27 cellular contexts compared by ENCODE assay signal in the genomic region with DNA sequence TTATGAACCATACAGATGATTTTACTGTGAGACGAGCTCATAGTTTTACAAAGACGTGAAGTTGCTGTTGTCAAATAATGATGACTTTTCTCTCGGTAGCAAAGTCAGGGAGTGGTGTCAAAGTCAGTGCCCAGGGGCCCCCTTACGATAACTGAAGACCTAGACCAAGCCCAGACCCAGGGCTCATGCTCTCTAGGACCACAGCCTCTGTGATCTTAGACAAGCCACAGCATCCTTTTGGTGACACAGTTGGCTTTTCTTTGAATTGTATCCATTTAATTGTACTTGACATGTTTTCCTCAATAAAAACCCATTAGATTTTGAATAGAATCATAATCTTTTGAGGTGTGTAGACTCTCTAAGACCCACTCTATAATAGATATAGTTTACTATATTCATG. TPM values are rescaled to one million over a fixed set of nuclear protein-coding genes. Genes with fewer than 3 reads are reported as not detected.
DNase-seq lines count a peak whose midpoint lies in the region; ATAC-seq and TF ChIP-seq lines count a peak whose summit lies in the region.
"Had no signal": no experiment of that assay in that cellular context is flagged by ENCODE, and none has a peak within 500 bp of the region (broad histone marks: within the 10 kb centered on the region; RNA-seq: fewer than 3 reads in every experiment).

No MANE protein-coding gene starts in this region.

- H3K9me3 Mint-ChIP-seq in activated CD8-positive, alpha-beta T cell treated with anti-CD3 and anti-CD28 coated beads, Interleukin-2, amount 10 ng/mL, durations not matched to agents 7 days and 5 days (ENCODE audit: insufficient read depth), result no peaks in the 10 kb centered on the region
- H3K9me3 Mint-ChIP-seq in activated CD8-positive, alpha-beta T cell treated with anti-CD3 and anti-CD28 coated beads for 36 hours, result no peaks in the 10 kb centered on the region
- no peaks in the 10 kb centered on the region for H3K9me3 Mint-ChIP-seq in activated naive CD8-positive, alpha-beta T cell treated with anti-CD3 and anti-CD28 coated beads, Interleukin-2, amount 10 ng/mL, durations not matched to agents 7 days and 5 days
- no peaks in the 10 kb centered on the region for H3K9me3 Mint-ChIP-seq in activated naive CD8-positive, alpha-beta T cell treated with anti-CD3 and anti-CD28 coated beads, Interleukin-2, amount 50 U/mL, for 24 hours
- H3K9me3 Mint-ChIP-seq: CD4-positive, alpha-beta memory T cell; CD4-positive, alpha-beta T cell; CD4-positive, CD25-positive, alpha-beta regulatory T cell; CD8-positive, alpha-beta memory T cell; CD8-positive, alpha-beta T cell had no signal

- H3K4me3 Mint-ChIP-seq in activated CD8-positive, alpha-beta T cell treated with anti-CD3 and anti-CD28 coated beads, Interleukin-2, amount 10 ng/mL, durations not matched to agents 7 days and 5 days, result no peak overlapping the region
- H3K4me3 Mint-ChIP-seq in activated CD8-positive, alpha-beta T cell treated with anti-CD3 and anti-CD28 coated beads for 36 hours, result no peak overlapping the region
- no peak overlapping the region for H3K4me3 Mint-ChIP-seq in activated naive CD8-positive, alpha-beta T cell treated with anti-CD3 and anti-CD28 coated beads, Interleukin-2, amount 10 ng/mL, durations not matched to agents 7 days and 5 days
- no peak overlapping the region for H3K4me3 Mint-ChIP-seq in activated naive CD8-positive, alpha-beta T cell treated with anti-CD3 and anti-CD28 coated beads, Interleukin-2, amount 50 U/mL, for 24 hours
- H3K4me3 Mint-ChIP-seq: B cell; CD14-positive monocyte; CD4-positive, alpha-beta memory T cell; CD4-positive, alpha-beta T cell; CD4-positive, CD25-positive, alpha-beta regulatory T cell; CD8-positive, alpha-beta memory T cell; CD8-positive, alpha-beta T cell had no signal

- TF ChIP-seq CTCF in activated CD8-positive, alpha-beta T cell treated with anti-CD3 and anti-CD28 coated beads for 36 hours (IDR thresholded peaks at IDR 0.05), result no peak

- no peaks in the 10 kb centered on the region for H3K36me3 Mint-ChIP-seq in activated CD8-positive, alpha-beta T cell treated with anti-CD3 and anti-CD28 coated beads, Interleukin-2, amount 10 ng/mL, durations not matched to agents 7 days and 5 days (ENCODE audit: low read depth)
- H3K36me3 Mint-ChIP-seq in activated CD8-positive, alpha-beta T cell treated with anti-CD3 and anti-CD28 coated beads for 36 hours (ENCODE audit: low read depth), result peaks cover 8% of the 10 kb centered on the region
- peaks cover 13% of the 10 kb centered on the region for H3K36me3 Mint-ChIP-seq in activated naive CD8-positive, alpha-beta T cell treated with anti-CD3 and anti-CD28 coated beads, Interleukin-2, amount 10 ng/mL, durations not matched to agents 7 days and 5 days
- peaks cover 5% of the 10 kb centered on the region for H3K36me3 Mint-ChIP-seq in activated naive CD8-positive, alpha-beta T cell treated with anti-CD3 and anti-CD28 coated beads, Interleukin-2, amount 50 U/mL, for 24 hours (ENCODE audit: low read depth)

- POLR2A ChIA-PET in activated CD8-positive, alpha-beta T cell treated with anti-CD3 and anti-CD28 coated beads, Interleukin-2, amount 10 ng/mL, durations not matched to agents 7 days and 5 days (lab: Charles Lee), result no interaction called here
- POLR2A ChIA-PET in activated CD8-positive, alpha-beta T cell treated with anti-CD3 and anti-CD28 coated beads for 36 hours (lab: Charles Lee), result no interaction called here
- POLR2A ChIA-PET in activated naive CD8-positive, alpha-beta T cell treated with anti-CD3 and anti-CD28 coated beads, Interleukin-2, amount 10 ng/mL, durations not matched to agents 7 days and 5 days (lab: Charles Lee), result no interaction called here

- DNase-seq in activated CD8-positive, alpha-beta T cell treated with anti-CD3 and anti-CD28 coated beads, Interleukin-2, amount 10 ng/mL, durations not matched to agents 7 days and 5 days, result no peak
- DNase-seq in activated CD8-positive, alpha-beta T cell treated with anti-CD3 and anti-CD28 coated beads for 36 hours, result no peak
- no peak for DNase-seq in activated naive CD8-positive, alpha-beta T cell treated with anti-CD3 and anti-CD28 coated beads, Interleukin-2, amount 10 ng/mL, durations not matched to agents 7 days and 5 days
- no peak for DNase-seq in activated naive CD8-positive, alpha-beta T cell treated with anti-CD3 and anti-CD28 coated beads, Interleukin-2, amount 50 U/mL, for 24 hours
- DNase-seq: 8988T; ACHN; AML-193; BE2C; C1 segment of cervical spinal cord; Caco-2; Calu3; CD4-positive, alpha-beta memory T cell; CD4-positive, alpha-beta T cell; CD4-positive, CD25-positive, alpha-beta regulatory T cell; CD8-positive, alpha-beta memory T cell; CD8-positive, alpha-beta T cell; COR-L47; DMS 273 treated with DMSO at 0.1 percent for 48 hours; DMS153; DMS53; DMS79; DMS79 treated with DMSO at 0.1 percent for 48 hours; DND-41; EL had no signal

- H3K27me3 Mint-ChIP-seq in activated CD8-positive, alpha-beta T cell treated with anti-CD3 and anti-CD28 coated beads, Interleukin-2, amount 10 ng/mL, durations not matched to agents 7 days and 5 days (ENCODE audit: low read depth), result no peaks in the 10 kb centered on the region
- no peaks in the 10 kb centered on the region for H3K27me3 Mint-ChIP-seq in activated CD8-positive, alpha-beta T cell treated with anti-CD3 and anti-CD28 coated beads for 36 hours
- no peaks in the 10 kb centered on the region for H3K27me3 Mint-ChIP-seq in activated naive CD8-positive, alpha-beta T cell treated with anti-CD3 and anti-CD28 coated beads, Interleukin-2, amount 10 ng/mL, durations not matched to agents 7 days and 5 days
- peaks cover 1% of the 10 kb centered on the region for H3K27me3 Mint-ChIP-seq in activated naive CD8-positive, alpha-beta T cell treated with anti-CD3 and anti-CD28 coated beads, Interleukin-2, amount 50 U/mL, for 24 hours
- H3K27me3 Mint-ChIP-seq: CD4-positive, alpha-beta memory T cell had no signal

- intact Hi-C loops in activated CD8-positive, alpha-beta T cell treated with anti-CD3 and anti-CD28 coated beads for 36 hours (cut with micrococcal nuclease), result no loop called here

- no peak overlapping the region for H3K27ac Mint-ChIP-seq in activated CD8-positive, alpha-beta T cell treated with anti-CD3 and anti-CD28 coated beads, Interleukin-2, amount 10 ng/mL, durations not matched to agents 7 days and 5 days
- H3K27ac Mint-ChIP-seq in activated CD8-positive, alpha-beta T cell treated with anti-CD3 and anti-CD28 coated beads for 36 hours, result no peak overlapping the region
- H3K27ac Mint-ChIP-seq in activated naive CD8-positive, alpha-beta T cell treated with anti-CD3 and anti-CD28 coated beads, Interleukin-2, amount 10 ng/mL, durations not matched to agents 7 days and 5 days, result no peak overlapping the region
- H3K27ac Mint-ChIP-seq in activated naive CD8-positive, alpha-beta T cell treated with anti-CD3 and anti-CD28 coated beads, Interleukin-2, amount 50 U/mL, for 24 hours, result no peak overlapping the region
- H3K27ac Mint-ChIP-seq: B cell; CD14-positive monocyte; CD4-positive, alpha-beta memory T cell; CD4-positive, alpha-beta T cell; CD4-positive, CD25-positive, alpha-beta regulatory T cell; CD8-positive, alpha-beta memory T cell; CD8-positive, alpha-beta T cell had no signal

- CTCF ChIA-PET in activated CD8-positive, alpha-beta T cell treated with anti-CD3 and anti-CD28 coated beads, Interleukin-2, amount 10 ng/mL, durations not matched to agents 7 days and 5 days (lab: Charles Lee), result no interaction called here
- CTCF ChIA-PET in activated CD8-positive, alpha-beta T cell treated with anti-CD3 and anti-CD28 coated beads for 36 hours (lab: Charles Lee), result no interaction called here

- H3K4me1 Mint-ChIP-seq in activated CD8-positive, alpha-beta T cell treated with anti-CD3 and anti-CD28 coated beads, Interleukin-2, amount 10 ng/mL, durations not matched to agents 7 days and 5 days (ENCODE audit: low read depth), result peaks cover 3% of the 10 kb centered on the region
- no peaks in the 10 kb centered on the region for H3K4me1 Mint-ChIP-seq in activated CD8-positive, alpha-beta T cell treated with anti-CD3 and anti-CD28 coated beads for 36 hours (ENCODE audit: low read depth)
- peaks cover 2% of the 10 kb centered on the region for H3K4me1 Mint-ChIP-seq in activated naive CD8-positive, alpha-beta T cell treated with anti-CD3 and anti-CD28 coated beads, Interleukin-2, amount 10 ng/mL, durations not matched to agents 7 days and 5 days
- no peaks in the 10 kb centered on the region for H3K4me1 Mint-ChIP-seq in activated naive CD8-positive, alpha-beta T cell treated with anti-CD3 and anti-CD28 coated beads, Interleukin-2, amount 50 U/mL, for 24 hours
- H3K4me1 Mint-ChIP-seq: B cell; CD14-positive monocyte; CD4-positive, alpha-beta memory T cell; CD4-positive, CD25-positive, alpha-beta regulatory T cell; CD8-positive, alpha-beta memory T cell had no signal

- ATAC-seq in activated CD8-positive, alpha-beta T cell treated with anti-CD3 and anti-CD28 coated beads, Interleukin-2, amount 10 ng/mL, durations not matched to agents 7 days and 5 days, result peak; percentile 57
- no peak for ATAC-seq in activated CD8-positive, alpha-beta T cell treated with anti-CD3 and anti-CD28 coated beads for 36 hours
- ATAC-seq in activated naive CD8-positive, alpha-beta T cell treated with anti-CD3 and anti-CD28 coated beads, Interleukin-2, amount 10 ng/mL, durations not matched to agents 7 days and 5 days (ENCODE audit: low read depth), result peak; percentile 75
- no peak for ATAC-seq in activated naive CD8-positive, alpha-beta T cell treated with anti-CD3 and anti-CD28 coated beads, Interleukin-2, amount 50 U/mL, for 24 hours
- ATAC-seq: A549; CD8-positive, alpha-beta T cell had no signal

RNA-seq across cellular contexts. Expression of a gene that starts 17.9 kb away (rescaled TPM):
- total RNA-seq in activated CD8-positive, alpha-beta T cell treated with anti-CD3 and anti-CD28 coated beads, Interleukin-2, amount 10 ng/mL, durations not matched to agents 7 days and 5 days, result 10 to 100 TPM; 27.6 to 31.5 TPM
- total RNA-seq in activated CD8-positive, alpha-beta T cell treated with anti-CD3 and anti-CD28 coated beads for 36 hours, result 10 to 100 TPM; 12.4 to 14.2 TPM
- 10 to 100 TPM; 25.1 to 26.2 TPM for total RNA-seq in activated naive CD8-positive, alpha-beta T cell treated with anti-CD3 and anti-CD28 coated beads, Interleukin-2, amount 10 ng/mL, durations not matched to agents 7 days and 5 days

RNA-seq across cellular contexts. Expression of a gene that starts 48.8 kb away (rescaled TPM):
- total RNA-seq in activated CD8-positive, alpha-beta T cell treated with anti-CD3 and anti-CD28 coated beads, Interleukin-2, amount 10 ng/mL, durations not matched to agents 7 days and 5 days, result under 1 TPM; 0.74 to 0.83 TPM
- 1 to 10 TPM; 1.1 to 2.3 TPM for total RNA-seq in activated CD8-positive, alpha-beta T cell treated with anti-CD3 and anti-CD28 coated beads for 36 hours
- total RNA-seq in activated naive CD8-positive, alpha-beta T cell treated with anti-CD3 and anti-CD28 coated beads, Interleukin-2, amount 10 ng/mL, durations not matched to agents 7 days and 5 days, result under 1 TPM; 0.57 to 0.80 TPM
- total RNA-seq: Calu3 had no signal

Comparison
In these comparisons a context has a peak if more than half of its experiments do, and no peak if none do; other contexts are left out.
1. ATAC-seq: peak in activated CD8-positive, alpha-beta T cell treated with anti-CD3 and anti-CD28 coated beads, Interleukin-2, amount 10 ng/mL, durations not matched to agents 7 days and 5 days (single experiment) and activated naive CD8-positive, alpha-beta T cell treated with anti-CD3 and anti-CD28 coated beads, Interleukin-2, amount 10 ng/mL, durations not matched to agents 7 days and 5 days (single experiment); none in activated CD8-positive, alpha-beta T cell treated with anti-CD3 and anti-CD28 coated beads for 36 hours (single experiment) and activated naive CD8-positive, alpha-beta T cell treated with anti-CD3 and anti-CD28 coated beads, Interleukin-2, amount 50 U/mL, for 24 hours (single experiment).